ENCODE assay signal across 8 cellular contexts in the genomic region with DNA sequence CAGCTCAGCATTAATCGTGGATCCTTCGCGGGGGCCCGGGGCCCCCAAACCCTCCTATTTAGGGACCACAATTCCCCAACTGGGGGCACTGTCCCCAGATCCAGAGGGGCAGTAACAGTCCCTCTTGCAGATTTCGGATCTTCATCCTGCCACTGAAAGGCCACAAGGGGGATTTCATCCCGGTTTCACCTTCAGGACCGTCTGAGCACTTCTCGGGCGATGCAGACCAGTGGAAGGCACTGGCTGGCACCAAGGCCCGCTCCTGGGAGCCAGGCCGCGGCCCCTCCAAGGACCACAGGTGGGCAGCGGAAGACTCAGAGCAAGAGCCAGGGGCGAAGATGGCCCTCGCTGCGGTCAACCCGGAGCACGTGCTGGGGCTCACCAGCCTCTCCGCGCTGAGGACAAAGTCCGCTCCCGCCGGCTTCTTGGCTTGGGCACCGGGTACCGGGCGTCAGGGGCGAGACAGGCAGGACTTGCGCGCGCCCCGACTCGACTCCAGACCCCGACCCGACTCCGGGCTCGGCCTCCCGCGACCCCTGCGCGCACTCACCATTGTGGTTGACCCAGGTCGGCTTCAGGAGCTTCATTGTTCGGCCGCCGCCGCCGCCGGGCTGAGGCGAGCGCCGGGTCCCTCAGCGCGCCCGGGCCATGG. TPM values are rescaled to one million over a fixed set of nuclear protein-coding genes. Genes with fewer than 3 reads are reported as not detected.
A peak's percentile ranks its signal among the peaks of the same experiment; 100 is the strongest.
DNase-seq lines count a peak whose midpoint lies in the region; ATAC-seq and TF ChIP-seq lines count a peak whose summit lies in the region.

No MANE protein-coding gene starts in this region.

- peak overlapping the region; percentile 89 for H3K27ac ChIP-seq in fibroblast of lung (ENCODE audit: insufficient read depth, low read length)

- peaks cover 37% of the 10 kb centered on the region for H3K36me3 Mint-ChIP-seq in activated CD4-positive, alpha-beta T cell treated with anti-CD3 and anti-CD28 coated beads, Interleukin-2, amount 10 ng/mL, durations not matched to agents 24 days and 14 days (ENCODE audit: low read depth)
- peaks cover 34% of the 10 kb centered on the region for H3K36me3 Mint-ChIP-seq in nephron progenitor cell (ENCODE audit: low read depth)

- peak overlapping the region; percentile 91 for H3K27ac Mint-ChIP-seq in activated CD4-positive, alpha-beta T cell treated with anti-CD3 and anti-CD28 coated beads, Interleukin-2, amount 10 ng/mL, durations not matched to agents 24 days and 14 days
- peak overlapping the region; percentile 64 for H3K27ac Mint-ChIP-seq in nephron progenitor cell

- H3K27me3 Mint-ChIP-seq in activated CD4-positive, alpha-beta T cell treated with anti-CD3 and anti-CD28 coated beads, Interleukin-2, amount 10 ng/mL, durations not matched to agents 24 days and 14 days = no peaks in the 10 kb centered on the region
- no peaks in the 10 kb centered on the region for H3K27me3 Mint-ChIP-seq in nephron progenitor cell (ENCODE audit: low read depth, poor library complexity)

- H3K4me1 Mint-ChIP-seq in activated CD4-positive, alpha-beta T cell treated with anti-CD3 and anti-CD28 coated beads, Interleukin-2, amount 10 ng/mL, durations not matched to agents 24 days and 14 days = peaks cover 45% of the 10 kb centered on the region
- H3K4me1 Mint-ChIP-seq in nephron progenitor cell = peaks cover 38% of the 10 kb centered on the region

- H3K4me3 Mint-ChIP-seq in activated CD4-positive, alpha-beta T cell treated with anti-CD3 and anti-CD28 coated beads, Interleukin-2, amount 10 ng/mL, durations not matched to agents 24 days and 14 days = peak overlapping the region; percentile 92
- H3K4me3 Mint-ChIP-seq in nephron progenitor cell = peak overlapping the region; percentile 93

- H3K4me2 ChIP-seq in fibroblast of lung (ENCODE audit: extremely low read depth, insufficient read depth, low read length) = peak overlapping the region; percentile 100

- H3K4me3 ChIP-seq in fibroblast of lung (replicated peaks in 1 of 4; ENCODE audit: control extremely low read depth in 1 of 4, insufficient read depth in 1 of 4, low read depth in 3 of 4, low read length in 4 of 4) = peak overlapping the region; percentile 84 to 91 (median 88)

- peaks cover 51% of the 10 kb centered on the region for H3K79me2 ChIP-seq in fibroblast of lung (ENCODE audit: control insufficient read depth, insufficient read depth, low read length)

- H4K20me1 ChIP-seq in fibroblast of lung (ENCODE audit: control insufficient read depth, extremely low read depth, insufficient read depth, low read length) = peaks cover 1% of the 10 kb centered on the region

- DNase-seq in NCI-H446 (lab: John Stamatoyannopoulos, UW) (peak; percentile 8 to 15), NCI-H446 treated with DMSO at 0.1 percent for 48 hours (lab: John Stamatoyannopoulos, UW) (no peak), fibroblast of lung (ENCODE audit: low read depth in 2 of 2) (peak; percentile 36 to 37), nephron progenitor cell (no peak), NCI-H345 (lab: John Stamatoyannopoulos, UW) (no peak)
- peak; percentile 78 for DNase-seq in activated CD4-positive, alpha-beta T cell treated with anti-CD3 and anti-CD28 coated beads, Interleukin-2, amount 10 ng/mL, durations not matched to agents 24 days and 14 days

- H3K27me3 ChIP-seq in fibroblast of lung (ENCODE audit: control insufficient read depth, insufficient read depth, low read length) = no peaks in the 10 kb centered on the region

- peaks cover 5% of the 10 kb centered on the region for H3K4me1 ChIP-seq in fibroblast of lung (ENCODE audit: control insufficient read depth, extremely low read depth, insufficient read depth, low read length)

- H3K9ac ChIP-seq in fibroblast of lung (ENCODE audit: insufficient read depth, low read length) = peak overlapping the region; percentile 84

- peak; percentile 3 for ATAC-seq in HG03439 (IDR thresholded peaks at IDR 0.05; ENCODE audit: unreplicated experiment)
- ATAC-seq in GM21619 (IDR thresholded peaks at IDR 0.05; ENCODE audit: unreplicated experiment) = no peak

- no peaks in the 10 kb centered on the region for H3K9me3 ChIP-seq in fibroblast of lung (ENCODE audit: control insufficient read depth, insufficient read depth, low read depth, low read length)

- intact Hi-C loops in activated CD4-positive, alpha-beta T cell treated with anti-CD3 and anti-CD28 coated beads, Interleukin-2, amount 10 ng/mL, durations not matched to agents 24 days and 14 days (cut with micrococcal nuclease) = loop anchor here (1.0 to 5.0 kb wide), 5 partner anchors 12 to 1486 kb away; partner anchors contain the start of genes CLTCL1, CRKL, ESS2 and SLC25A1

- H3K9me3 Mint-ChIP-seq in activated CD4-positive, alpha-beta T cell treated with anti-CD3 and anti-CD28 coated beads, Interleukin-2, amount 10 ng/mL, durations not matched to agents 24 days and 14 days = no peaks in the 10 kb centered on the region
- no peaks in the 10 kb centered on the region for H3K9me3 Mint-ChIP-seq in nephron progenitor cell

- peaks cover 7% of the 10 kb centered on the region for H3K36me3 ChIP-seq in fibroblast of lung (ENCODE audit: control insufficient read depth, insufficient read depth, low read length)

- TF ChIP-seq CTCF in fibroblast of lung (conservative IDR thresholded peaks at IDR 0.05 in 1 of 2, IDR thresholded peaks at IDR 0.05 in 1 of 2; ENCODE audit: low read depth in 1 of 2, low read length in 2 of 2) (peak; percentile 9 to 22), nephron progenitor cell (IDR thresholded peaks at IDR 0.05) (peak; percentile 28)

- H2AFZ ChIP-seq in fibroblast of lung (ENCODE audit: low read length) = no peak overlapping the region

RNA-seq across cellular contexts. Expression of gene HIRA, which starts 0.5 kb away (rescaled TPM):
- total RNA-seq in activated CD4-positive, alpha-beta T cell treated with anti-CD3 and anti-CD28 coated beads, Interleukin-2, amount 10 ng/mL, durations not matched to agents 24 days and 14 days = 42.6 and 45.0 TPM in 2 replicates
- total RNA-seq in fibroblast of lung = 16.9 and 20.5 TPM in 2 replicates
- 19.2 and 22.2 TPM in 2 replicates for polyA plus RNA-seq in fibroblast of lung
- 19.2 and 22.8 TPM in 2 replicates for polyA plus RNA-seq in fibroblast of lung (2012)
- polyA minus RNA-seq in fibroblast of lung (ENCODE audit: low replicate concordance) = 43.1 and 53.4 TPM in 2 replicates

RNA-seq across cellular contexts. Expression of gene MRPL40, which starts 1.3 kb away (rescaled TPM):
- 35.2 and 37.6 TPM in 2 replicates for total RNA-seq in activated CD4-positive, alpha-beta T cell treated with anti-CD3 and anti-CD28 coated beads, Interleukin-2, amount 10 ng/mL, durations not matched to agents 24 days and 14 days
- total RNA-seq in fibroblast of lung = 44.8 and 49.8 TPM in 2 replicates
- 44.4 and 51.7 TPM in 2 replicates for polyA plus RNA-seq in fibroblast of lung
- polyA plus RNA-seq in fibroblast of lung (2012) = 58.2 and 63.2 TPM in 2 replicates
- polyA minus RNA-seq in fibroblast of lung (ENCODE audit: low replicate concordance) = 4.8 and 15.2 TPM in 2 replicates

RNA-seq across cellular contexts. Expression of gene C22orf39, which starts 16.5 kb away (rescaled TPM):
- total RNA-seq in activated CD4-positive, alpha-beta T cell treated with anti-CD3 and anti-CD28 coated beads, Interleukin-2, amount 10 ng/mL, durations not matched to agents 24 days and 14 days = 25.7 and 28.5 TPM in 2 replicates
- 16.2 and 17.7 TPM in 2 replicates for total RNA-seq in fibroblast of lung
- 14.2 and 15.9 TPM in 2 replicates for polyA plus RNA-seq in fibroblast of lung
- 17.3 and 17.4 TPM in 2 replicates for polyA plus RNA-seq in fibroblast of lung (2012)
- 11.3 and 18.6 TPM in 2 replicates for polyA minus RNA-seq in fibroblast of lung (ENCODE audit: low replicate concordance)

RNA-seq across cellular contexts. Expression of gene UFD1, which starts 48.0 kb away (rescaled TPM):
- 96.2 and 99.9 TPM in 2 replicates for total RNA-seq in activated CD4-positive, alpha-beta T cell treated with anti-CD3 and anti-CD28 coated beads, Interleukin-2, amount 10 ng/mL, durations not matched to agents 24 days and 14 days
- 39.3 and 41.3 TPM in 2 replicates for total RNA-seq in fibroblast of lung
- 86.2 and 140 TPM in 2 replicates for polyA plus RNA-seq in fibroblast of lung
- polyA plus RNA-seq in fibroblast of lung (2012) = 71.0 and 111 TPM in 2 replicates
- 131 and 233 TPM in 2 replicates for polyA minus RNA-seq in fibroblast of lung (ENCODE audit: low replicate concordance)

RNA-seq across cellular contexts. Expression of gene CDC45, which starts 48.7 kb away (rescaled TPM):
- total RNA-seq in activated CD4-positive, alpha-beta T cell treated with anti-CD3 and anti-CD28 coated beads, Interleukin-2, amount 10 ng/mL, durations not matched to agents 24 days and 14 days = 121 and 123 TPM in 2 replicates
- 1.0 and 3.8 TPM in 2 replicates for total RNA-seq in fibroblast of lung
- 12.0 and 30.4 TPM in 2 replicates for polyA plus RNA-seq in fibroblast of lung
- 7.5 and 21.4 TPM in 2 replicates for polyA plus RNA-seq in fibroblast of lung (2012)
- polyA minus RNA-seq in fibroblast of lung (ENCODE audit: low replicate concordance) = 18.5 and 31.2 TPM in 2 replicates

Comparison
In these comparisons a context has a peak if more than half of its experiments do, and no peak if none do; other contexts are left out.
1. DNase-seq: peak in NCI-H446 (2 of 2), activated CD4-positive, alpha-beta T cell treated with anti-CD3 and anti-CD28 coated beads, Interleukin-2, amount 10 ng/mL, durations not matched to agents 24 days and 14 days (single experiment) and fibroblast of lung (2 of 2); none in NCI-H446 treated with DMSO at 0.1 percent for 48 hours (single experiment), nephron progenitor cell (single experiment) and NCI-H345 (single experiment).